ENCODE assay signal across 1 cellular context in the genomic region with DNA sequence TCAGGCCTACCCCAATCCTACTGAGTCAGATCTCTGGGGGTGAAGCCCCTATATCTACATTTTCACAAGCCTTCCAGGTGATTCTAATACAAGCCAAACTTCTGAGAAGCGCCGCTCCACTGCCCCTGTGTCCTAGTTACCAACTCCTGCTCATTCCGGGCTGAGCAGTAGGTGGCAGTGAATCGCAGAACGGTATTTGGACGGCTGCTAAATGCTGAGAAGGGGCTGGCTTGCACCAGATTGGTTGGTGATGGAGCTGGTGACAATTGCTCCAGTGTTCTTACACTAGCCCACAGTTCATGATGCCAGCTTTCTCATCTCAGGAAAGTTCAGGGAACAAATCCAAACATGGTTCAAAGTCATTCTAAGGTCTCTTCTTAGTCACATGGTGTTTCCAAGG.
TF ChIP-seq lines count a peak whose summit lies in the region.

No MANE protein-coding gene starts in this region.

TF ChIP-seq in H1, 55 proteins besides CTCF, POLR2A, EP300 and RAD21:
- TF ChIP-seq POLR2AphosphoS5 (IDR thresholded peaks at IDR 0.05; ENCODE audit: low read depth, low read length) (0 out of 2 replicates have a peak, but pooled peaks have one; percentile 21), CTBP2 (IDR thresholded peaks at IDR 0.05; ENCODE audit: borderline replicate concordance, insufficient read depth, insufficient read length, low read length) (no peak), SIN3A (conservative IDR thresholded peaks at IDR 0.05 in 1 of 2, IDR thresholded peaks at IDR 0.05 in 1 of 2; ENCODE audit: low read depth in 1 of 2, low read length in 2 of 2) (no peak), TBP (IDR thresholded peaks at IDR 0.05; ENCODE audit: low read depth, low read length) (peak; percentile 34; the same call in 1 of the 2 replicates), TEAD4 (IDR thresholded peaks at IDR 0.05; ENCODE audit: low read depth, low read length) (peak; percentile 62; the same call in 1 of the 2 replicates)
